20 cellular contexts compared by ENCODE assay signal in genomic region chr22:46393791-46394333, GRCh38. TPM values are rescaled to one million over a fixed set of nuclear protein-coding genes. Genes with fewer than 3 reads are reported as not detected.
DNase-seq lines count a peak whose midpoint lies in the region; ATAC-seq and TF ChIP-seq lines count a peak whose summit lies in the region.
"Had no signal": no experiment of that assay in that cellular context is flagged by ENCODE, and none has a peak within 500 bp of the region (broad histone marks: within the 10 kb centered on the region; RNA-seq: fewer than 3 reads in every experiment).

No MANE protein-coding gene starts in this region.

- H3K9ac ChIP-seq in DND-41 (ENCODE audit: low read depth, low read length): no peak overlapping the region
- H3K9ac ChIP-seq: GM23248 had no signal

- intact Hi-C loops in activated T-helper 1 cell treated with anti-CD3 and anti-CD28 coated beads, Interleukin-12 subunit alpha, Interleukin-12 subunit beta, Interleukin-2, Interleukin-4 antibody, amounts not matched to agents 30 ng/mL and 10 ng/mL and 1 ng/mL, durations not matched to agents 14 hours and 24 hours and 36 hours (cut with micrococcal nuclease): no loop called here
- intact Hi-C loops in ascending aorta (cut with DNase I): no loop called here

- no peak overlapping the region for H3K4me2 ChIP-seq in DND-41 (ENCODE audit: insufficient read depth, low read length)

- H3K9me3 Mint-ChIP-seq in naive thymus-derived CD8-positive, alpha-beta T cell: no peaks in the 10 kb centered on the region
- H3K9me3 Mint-ChIP-seq in activated T-helper 1 cell treated with anti-CD3 and anti-CD28 coated beads, Interleukin-12 subunit alpha, Interleukin-12 subunit beta, Interleukin-2, Interleukin-4 antibody, amounts not matched to agents 30 ng/mL and 10 ng/mL and 1 ng/mL, durations not matched to agents 14 hours and 24 hours and 36 hours: no peaks in the 10 kb centered on the region

- H3K27ac ChIP-seq in DND-41 (ENCODE audit: low read length): no peak overlapping the region
- H3K27ac ChIP-seq in ascending aorta: no peak overlapping the region
- H3K27ac ChIP-seq: C4-2B, GM23248 had no signal

- H3K4me1 ChIP-seq in DND-41 (ENCODE audit: insufficient read depth, low read length) (no peaks in the 10 kb centered on the region), ascending aorta (no peaks in the 10 kb centered on the region)
- H3K4me1 ChIP-seq: Caco-2 had no signal

- H3K36me3 Mint-ChIP-seq in naive thymus-derived CD8-positive, alpha-beta T cell: no peaks in the 10 kb centered on the region
- H3K36me3 Mint-ChIP-seq in activated T-helper 1 cell treated with anti-CD3 and anti-CD28 coated beads, Interleukin-12 subunit alpha, Interleukin-12 subunit beta, Interleukin-2, Interleukin-4 antibody, amounts not matched to agents 30 ng/mL and 10 ng/mL and 1 ng/mL, durations not matched to agents 14 hours and 24 hours and 36 hours (ENCODE audit: low read depth): no peaks in the 10 kb centered on the region

- peak overlapping the region in 8 of 10 donors; percentile 2 to 55 (median 23) for H3K4me3 Mint-ChIP-seq in naive thymus-derived CD8-positive, alpha-beta T cell
- no peak overlapping the region for H3K4me3 Mint-ChIP-seq in activated T-helper 1 cell treated with anti-CD3 and anti-CD28 coated beads, Interleukin-12 subunit alpha, Interleukin-12 subunit beta, Interleukin-2, Interleukin-4 antibody, amounts not matched to agents 30 ng/mL and 10 ng/mL and 1 ng/mL, durations not matched to agents 14 hours and 24 hours and 36 hours

- no peaks in the 10 kb centered on the region for H3K27me3 ChIP-seq in DND-41 (ENCODE audit: insufficient read depth, low read length, poor library complexity)
- no peaks in the 10 kb centered on the region for H3K27me3 ChIP-seq in ascending aorta

- H3K27ac Mint-ChIP-seq in naive thymus-derived CD8-positive, alpha-beta T cell: peak overlapping the region in 1 of 10 donors; percentile 25
- H3K27ac Mint-ChIP-seq in activated T-helper 1 cell treated with anti-CD3 and anti-CD28 coated beads, Interleukin-12 subunit alpha, Interleukin-12 subunit beta, Interleukin-2, Interleukin-4 antibody, amounts not matched to agents 30 ng/mL and 10 ng/mL and 1 ng/mL, durations not matched to agents 14 hours and 24 hours and 36 hours: no peak overlapping the region

- peaks cover 4 to 8% (median 6%) of the 10 kb centered on the region in 4 donors for H3K4me1 Mint-ChIP-seq in naive thymus-derived CD8-positive, alpha-beta T cell
- no peaks in the 10 kb centered on the region for H3K4me1 Mint-ChIP-seq in activated T-helper 1 cell treated with anti-CD3 and anti-CD28 coated beads, Interleukin-12 subunit alpha, Interleukin-12 subunit beta, Interleukin-2, Interleukin-4 antibody, amounts not matched to agents 30 ng/mL and 10 ng/mL and 1 ng/mL, durations not matched to agents 14 hours and 24 hours and 36 hours (ENCODE audit: low read depth)

- no peak overlapping the region for H3K4me3 ChIP-seq in DND-41 (ENCODE audit: low read depth in 1 of 2, low read length in 2 of 2)
- no peak overlapping the region for H3K4me3 ChIP-seq in Jurkat, Clone E6-1 (ENCODE audit: low read length)
- H3K4me3 ChIP-seq in ascending aorta: no peak overlapping the region
- H3K4me3 ChIP-seq: GM23248, K562 had no signal

- H3K9me3 ChIP-seq in DND-41 (ENCODE audit: insufficient read depth, low read length, severe bottlenecking) (no peaks in the 10 kb centered on the region), ascending aorta (no peaks in the 10 kb centered on the region)
- H3K9me3 ChIP-seq: Caco-2 had no signal

- H4K20me1 ChIP-seq in DND-41 (ENCODE audit: insufficient read depth, low read length): peaks cover 3% of the 10 kb centered on the region; the same call in 1 of the 2 replicates

- no peak overlapping the region for H2AFZ ChIP-seq in DND-41 (ENCODE audit: low read depth, low read length)
- H2AFZ ChIP-seq: GM23248 had no signal

- POLR2A ChIA-PET in naive thymus-derived CD8-positive, alpha-beta T cell (lab: Charles Lee): no interaction called here

- H3K27me3 Mint-ChIP-seq in naive thymus-derived CD8-positive, alpha-beta T cell: peaks cover 0 to 4% (median 0%) of the 10 kb centered on the region in 5 donors
- peaks cover 2% of the 10 kb centered on the region for H3K27me3 Mint-ChIP-seq in activated T-helper 1 cell treated with anti-CD3 and anti-CD28 coated beads, Interleukin-12 subunit alpha, Interleukin-12 subunit beta, Interleukin-2, Interleukin-4 antibody, amounts not matched to agents 30 ng/mL and 10 ng/mL and 1 ng/mL, durations not matched to agents 14 hours and 24 hours and 36 hours (ENCODE audit: insufficient read depth)

- H3K79me2 ChIP-seq in DND-41 (ENCODE audit: insufficient read depth, low read length): no peaks in the 10 kb centered on the region

- H3K36me3 ChIP-seq in DND-41 (ENCODE audit: insufficient read depth, low read length) (no peaks in the 10 kb centered on the region), ascending aorta (no peaks in the 10 kb centered on the region)

- ATAC-seq in DND-41 (ENCODE audit: insufficient read depth, low read depth): peak; percentile 60; the same call in 2 of the 3 replicates
- peak in 1 of 2 donors; percentile 73 for ATAC-seq in naive thymus-derived CD8-positive, alpha-beta T cell
- ATAC-seq: HCT116, K562 had no signal

- TF ChIP-seq CTCF in DND-41 (IDR thresholded peaks at IDR 0.05; ENCODE audit: borderline replicate concordance, extremely low read depth, low read length, poor library complexity, severe bottlenecking): no peak
- no peak for TF ChIP-seq CTCF in ascending aorta (IDR thresholded peaks at IDR 0.05)

- peak; percentile 14 for DNase-seq in DND-41
- DNase-seq in Jurkat, Clone E6-1 (ENCODE audit: low read depth, low spot score): peak; percentile 65
- DNase-seq in central memory CD4-positive, alpha-beta T cell: peak; percentile 4
- peak in 2 of 10 donors; percentile 12 to 21 for DNase-seq in naive thymus-derived CD8-positive, alpha-beta T cell
- no peak for DNase-seq in activated T-helper 1 cell treated with anti-CD3 and anti-CD28 coated beads, Interleukin-12 subunit alpha, Interleukin-12 subunit beta, Interleukin-2, Interleukin-4 antibody, amounts not matched to agents 30 ng/mL and 10 ng/mL and 1 ng/mL, durations not matched to agents 14 hours and 24 hours and 36 hours (ENCODE audit: low spot score)
- no peak for DNase-seq in ascending aorta (ENCODE audit: low spot score in 2 of 2)
- DNase-seq in NCI-H128 (lab: John Stamatoyannopoulos, UW; ENCODE audit: unreplicated experiment): no peak
- DNase-seq: ACHN, AML-193, Caco-2, DMS153, GF-D8, GM23248, NCI-H1105, NCI-H1694 treated with DMSO at 0.1 percent for 48 hours, NCI-H748 treated with DMSO at 0.1 percent for 48 hours, OCI-M1 had no signal

RNA-seq across cellular contexts. Expression of gene TRMU, which starts 58.3 kb away (rescaled TPM):
- 75.0 TPM for polyA plus RNA-seq in Jurkat, Clone E6-1 (2012; ENCODE audit: insufficient read depth, insufficient read length)
- total RNA-seq in naive thymus-derived CD8-positive, alpha-beta T cell: 10 to 100 TPM; 88.2 to 91.7 TPM
- polyA plus RNA-seq in naive thymus-derived CD8-positive, alpha-beta T cell: 10 to 100 TPM; 14.6 to 17.3 (median 15.5) TPM
- 81.0 and 85.5 TPM in 2 replicates for total RNA-seq in activated T-helper 1 cell treated with anti-CD3 and anti-CD28 coated beads, Interleukin-12 subunit alpha, Interleukin-12 subunit beta, Interleukin-2, Interleukin-4 antibody, amounts not matched to agents 30 ng/mL and 10 ng/mL and 1 ng/mL, durations not matched to agents 14 hours and 24 hours and 36 hours
- 13.5 TPM for total RNA-seq in ascending aorta

Comparison
In these comparisons a context has a peak if more than half of its experiments do, and no peak if none do; other contexts are left out.
1. DNase-seq: peak in DND-41 (single experiment), Jurkat, Clone E6-1 (single experiment) and central memory CD4-positive, alpha-beta T cell (single experiment); none in activated T-helper 1 cell treated with anti-CD3 and anti-CD28 coated beads, Interleukin-12 subunit alpha, Interleukin-12 subunit beta, Interleukin-2, Interleukin-4 antibody, amounts not matched to agents 30 ng/mL and 10 ng/mL and 1 ng/mL, durations not matched to agents 14 hours and 24 hours and 36 hours (single experiment), ascending aorta (0 of 2) and NCI-H128 (single experiment).